ENCODE assay signal across 8 cellular contexts in the genomic region with DNA sequence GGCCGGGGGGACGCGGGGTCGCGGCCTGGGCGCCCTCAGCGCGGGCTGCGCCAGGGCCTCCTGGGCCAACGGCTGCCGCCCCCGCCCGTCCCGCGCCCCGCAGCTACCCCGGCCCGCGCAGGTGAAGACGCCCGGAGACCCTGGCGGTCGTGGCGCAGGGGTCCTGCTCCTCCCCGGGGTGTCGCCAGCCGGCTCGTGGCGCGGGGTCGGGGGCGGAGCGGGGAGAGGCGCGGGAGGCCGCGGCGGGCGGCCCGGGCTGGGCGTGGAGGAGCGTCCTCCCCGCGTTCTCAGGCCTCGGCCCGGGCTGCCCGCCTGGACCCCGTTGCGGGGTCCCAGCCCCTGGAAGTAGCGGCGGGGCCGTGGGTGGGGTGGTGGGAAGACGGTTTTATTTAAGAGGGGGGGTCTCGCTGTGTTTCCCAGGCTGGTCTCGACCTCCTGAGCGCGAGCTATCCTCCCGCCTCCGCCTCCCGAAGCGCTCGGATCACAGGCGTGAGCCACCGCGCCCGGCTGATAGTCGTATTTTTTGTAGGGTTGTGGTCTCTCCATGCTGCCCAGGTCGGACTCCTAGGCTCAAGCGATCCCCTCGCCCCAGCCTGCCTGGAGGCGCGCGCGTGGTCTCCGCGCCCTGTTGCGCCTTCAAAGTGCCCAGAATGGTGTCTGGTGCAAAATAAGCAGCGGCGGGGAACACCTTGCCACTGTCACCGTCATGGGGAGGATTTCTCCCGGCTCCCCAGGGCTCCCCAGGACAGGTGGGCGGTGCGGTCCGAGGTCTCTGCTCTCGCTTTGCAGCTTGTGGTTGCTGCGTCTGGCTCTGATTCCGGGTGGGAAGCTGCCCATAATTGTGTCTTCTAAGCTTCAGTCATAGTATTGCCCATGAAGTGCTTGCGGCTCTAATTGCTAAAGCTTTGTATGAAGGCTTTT. TPM values are rescaled to one million over a fixed set of nuclear protein-coding genes. Genes with fewer than 3 reads are reported as not detected.
DNase-seq lines count a peak whose midpoint lies in the region; ATAC-seq and TF ChIP-seq lines count a peak whose summit lies in the region.

No MANE protein-coding gene starts in this region.

- TF ChIP-seq CTCF in cardiac fibroblast (IDR thresholded peaks at IDR 0.05; ENCODE audit: low read depth, low read length), result no peak

- H3K4me3 Mint-ChIP-seq in T-helper 1 cell treated with Interleukin-12 subunit alpha and Interleukin-12 subunit beta and Interleukin-4 antibody, amounts not matched to agents 30 μg/mL and 1 μg/mL, for 36 hours, result peak overlapping the region; percentile 90
- peak overlapping the region; percentile 96 for H3K4me3 Mint-ChIP-seq in stimulated activated naive CD8-positive, alpha-beta T cell treated with anti-CD3 and anti-CD28 coated beads, Interleukin-15, Interleukin-2, amounts not matched to agents 100 ng/mL and 50 ng/mL, for 24 hours

- peaks cover 37% of the 10 kb centered on the region for H3K4me1 Mint-ChIP-seq in T-helper 1 cell treated with Interleukin-12 subunit alpha and Interleukin-12 subunit beta and Interleukin-4 antibody, amounts not matched to agents 30 μg/mL and 1 μg/mL, for 36 hours (ENCODE audit: low read depth)
- peaks cover 72% of the 10 kb centered on the region for H3K4me1 Mint-ChIP-seq in stimulated activated naive CD8-positive, alpha-beta T cell treated with anti-CD3 and anti-CD28 coated beads, Interleukin-15, Interleukin-2, amounts not matched to agents 100 ng/mL and 50 ng/mL, for 24 hours (ENCODE audit: low read depth)

- peaks cover 34% of the 10 kb centered on the region for H3K27me3 Mint-ChIP-seq in T-helper 1 cell treated with Interleukin-12 subunit alpha and Interleukin-12 subunit beta and Interleukin-4 antibody, amounts not matched to agents 30 μg/mL and 1 μg/mL, for 36 hours (ENCODE audit: low read depth)
- peaks cover 15% of the 10 kb centered on the region for H3K27me3 Mint-ChIP-seq in stimulated activated naive CD8-positive, alpha-beta T cell treated with anti-CD3 and anti-CD28 coated beads, Interleukin-15, Interleukin-2, amounts not matched to agents 100 ng/mL and 50 ng/mL, for 24 hours

- peak overlapping the region; percentile 71 to 80 for H3K4me3 ChIP-seq in cardiac fibroblast (replicated peaks in 1 of 2; ENCODE audit: low read depth in 2 of 2, low read length in 2 of 2)

- peak; percentile 10 for ATAC-seq in HG03442 (IDR thresholded peaks at IDR 0.05; ENCODE audit: unreplicated experiment)

- H3K9me3 Mint-ChIP-seq in T-helper 1 cell treated with Interleukin-12 subunit alpha and Interleukin-12 subunit beta and Interleukin-4 antibody, amounts not matched to agents 30 μg/mL and 1 μg/mL, for 36 hours, result no peaks in the 10 kb centered on the region
- no peaks in the 10 kb centered on the region for H3K9me3 Mint-ChIP-seq in stimulated activated naive CD8-positive, alpha-beta T cell treated with anti-CD3 and anti-CD28 coated beads, Interleukin-15, Interleukin-2, amounts not matched to agents 100 ng/mL and 50 ng/mL, for 24 hours

- DNase-seq in AG08396 (ENCODE audit: low spot score) (peak; percentile 58), GM19238 (ENCODE audit: insufficient read length, low spot score) (peak; percentile 30), cardiac fibroblast (ENCODE audit: low read depth in 2 of 2) (peak in 1 of 2 donors; percentile 20), lung microvascular endothelial cell (ENCODE audit: low read depth in 2 of 2) (peak; percentile 36 to 45), NCI-H2081 treated with DMSO at 0.1 percent for 48 hours (lab: John Stamatoyannopoulos, UW) (no peak)

- H3K27ac Mint-ChIP-seq in T-helper 1 cell treated with Interleukin-12 subunit alpha and Interleukin-12 subunit beta and Interleukin-4 antibody, amounts not matched to agents 30 μg/mL and 1 μg/mL, for 36 hours, result peak overlapping the region; percentile 73
- peak overlapping the region; percentile 90 for H3K27ac Mint-ChIP-seq in stimulated activated naive CD8-positive, alpha-beta T cell treated with anti-CD3 and anti-CD28 coated beads, Interleukin-15, Interleukin-2, amounts not matched to agents 100 ng/mL and 50 ng/mL, for 24 hours

- peaks cover 13% of the 10 kb centered on the region for H3K36me3 Mint-ChIP-seq in T-helper 1 cell treated with Interleukin-12 subunit alpha and Interleukin-12 subunit beta and Interleukin-4 antibody, amounts not matched to agents 30 μg/mL and 1 μg/mL, for 36 hours (ENCODE audit: low read depth)
- peaks cover 28% of the 10 kb centered on the region for H3K36me3 Mint-ChIP-seq in stimulated activated naive CD8-positive, alpha-beta T cell treated with anti-CD3 and anti-CD28 coated beads, Interleukin-15, Interleukin-2, amounts not matched to agents 100 ng/mL and 50 ng/mL, for 24 hours (ENCODE audit: low read depth)

RNA-seq across cellular contexts. Expression of a gene that starts 15.3 kb away (rescaled TPM):
- 73.0 and 94.8 TPM in 2 replicates for total RNA-seq in lung microvascular endothelial cell

RNA-seq across cellular contexts. Expression of a gene that starts 59.3 kb away (rescaled TPM):
- 34.2 and 38.3 TPM in 2 replicates for total RNA-seq in lung microvascular endothelial cell
